Comparison of ENCODE assay signal across 8 cellular contexts in the genomic region with DNA sequence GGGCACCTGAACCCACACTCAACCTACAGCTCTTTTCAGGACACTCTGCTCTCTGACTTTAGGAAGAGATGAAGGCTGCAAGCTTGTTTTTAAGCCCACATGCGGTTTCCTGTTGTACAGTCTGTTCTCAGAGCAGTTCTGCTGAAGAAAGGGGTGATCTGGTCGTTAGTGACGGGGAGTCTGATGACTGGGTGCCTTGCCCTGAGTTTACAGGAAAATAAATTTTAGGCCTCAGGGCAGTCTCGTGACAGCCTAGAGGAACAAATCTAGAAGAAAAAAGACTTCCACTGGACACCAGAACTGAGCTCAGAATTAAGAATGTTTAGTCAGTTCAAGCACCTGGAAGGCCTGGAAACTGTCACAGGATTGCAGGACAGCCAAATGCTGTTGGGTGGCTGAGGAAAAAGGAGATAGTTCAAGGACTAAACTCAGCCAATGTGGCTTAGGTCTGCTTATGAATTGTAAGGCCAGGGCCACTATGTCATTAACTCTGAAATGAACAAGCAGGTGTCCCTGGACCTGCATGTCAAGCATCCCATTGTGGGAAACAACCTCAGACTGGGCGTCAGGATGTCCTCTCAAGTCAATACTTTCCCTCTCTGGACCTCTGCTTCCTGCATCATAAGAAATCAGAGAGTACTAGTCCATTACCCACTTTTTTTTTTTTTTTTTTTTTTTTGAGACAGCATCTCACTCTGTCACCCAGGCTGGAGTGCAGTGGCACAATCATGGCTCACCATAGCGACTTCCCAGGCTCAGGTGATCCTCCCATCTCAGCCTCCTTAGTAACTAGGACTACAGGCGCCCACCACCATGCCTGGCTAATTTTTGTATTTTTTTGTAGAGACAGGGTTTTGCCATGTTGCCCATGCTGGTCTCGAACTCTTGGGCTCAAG. TPM values are rescaled to one million over a fixed set of nuclear protein-coding genes. Genes with fewer than 3 reads are reported as not detected.
DNase-seq lines count a peak whose midpoint lies in the region; ATAC-seq and TF ChIP-seq lines count a peak whose summit lies in the region.

No MANE protein-coding gene starts in this region.

- H3K36me3 ChIP-seq in BLaER1, result peaks cover 17% of the 10 kb centered on the region
- peaks cover 0 to 80% of the 10 kb centered on the region in 2 donors for H3K36me3 ChIP-seq in adrenal gland (replicated peaks in 1 of 2)
- peaks cover 4 to 26% of the 10 kb centered on the region in 2 experiments for H3K36me3 ChIP-seq in SK-N-SH (replicated peaks in 1 of 2; ENCODE audit: control insufficient read depth in 1 of 2, insufficient read depth in 2 of 2, low read length in 1 of 2)

- no peaks in the 10 kb centered on the region for H3K9me2 ChIP-seq in SK-N-SH

- no peak for TF ChIP-seq POLR2A in adrenal gland (IDR thresholded peaks at IDR 0.05)

- 0 out of 2 replicates have a peak, but pooled peaks cover under 1% of the 10 kb centered on the region for H3K27me3 ChIP-seq in BLaER1
- no peaks in the 10 kb centered on the region for H3K27me3 ChIP-seq in adrenal gland
- no peaks in the 10 kb centered on the region for H3K27me3 ChIP-seq in SK-N-SH (ENCODE audit: insufficient read depth)

- no peaks in the 10 kb centered on the region for H4K20me1 ChIP-seq in BLaER1
- H4K20me1 ChIP-seq in SK-N-SH (ENCODE audit: insufficient read depth), result no peaks in the 10 kb centered on the region

- peaks cover 70% of the 10 kb centered on the region for H3K4me1 ChIP-seq in BLaER1
- peaks cover 35 to 52% of the 10 kb centered on the region in 2 donors for H3K4me1 ChIP-seq in adrenal gland (replicated peaks in 1 of 2)
- H3K4me1 ChIP-seq in SK-N-SH (ENCODE audit: control insufficient read depth in 1 of 2, insufficient read depth in 2 of 2, low read depth in 1 of 2, low read length in 1 of 2), result peaks cover 0 to 15% of the 10 kb centered on the region in 2 experiments; a peak in 1 of 4 replicates

- peak overlapping the region; percentile 82 to 96 for H3K27ac Mint-ChIP-seq in natural killer cell treated with Interleukin-12 subunit alpha and Interleukin-12 subunit beta and Interleukin-15 and Interleukin-18, amount 100 ng/mL, for 72 hours

- no peaks in the 10 kb centered on the region for H3K27me3 Mint-ChIP-seq in natural killer cell treated with Interleukin-12 subunit alpha and Interleukin-12 subunit beta and Interleukin-15 and Interleukin-18, amount 100 ng/mL, for 72 hours

- H3K27ac ChIP-seq in BLaER1 (peak overlapping the region; percentile 27; the same call in 1 of the 2 replicates), adrenal gland (peak overlapping the region in 4 of 5 donors; percentile 52 to 96 (median 91)), SK-N-SH (ENCODE audit: low read depth in 2 of 2, low read length in 1 of 2) (no peak overlapping the region; a peak in 1 of 4 replicates)

- TF ChIP-seq EP300 in SK-N-SH (IDR thresholded peaks at IDR 0.05; ENCODE audit: borderline replicate concordance in 1 of 2, low read depth in 1 of 2, low read length in 1 of 2), result no peak

- TF ChIP-seq CTCF in adrenal gland (IDR thresholded peaks at IDR 0.05), result no peak
- no peak for TF ChIP-seq CTCF in omental fat pad (IDR thresholded peaks at IDR 0.05)
- TF ChIP-seq CTCF in SK-N-SH (IDR thresholded peaks at IDR 0.05), result no peak

- DNase-seq in T-helper 1 cell (peak in 4 of 5 donors; percentile 42 to 86 (median 61)), adrenal gland (peak in 5 of 7 donors; percentile 41 to 72 (median 57)), omental fat pad (ENCODE audit: low spot score) (no peak), NCI-H2107 treated with DMSO at 0.1 percent for 48 hours (lab: John Stamatoyannopoulos, UW; ENCODE audit: unreplicated experiment) (no peak), medulla oblongata (ENCODE audit: extremely low spot score) (no peak), SK-N-SH (no peak)
- peak; percentile 57 for DNase-seq in natural killer cell treated with Interleukin-12 subunit alpha and Interleukin-12 subunit beta and Interleukin-15 and Interleukin-18, amount 100 ng/mL, for 72 hours (ENCODE audit: low spot score)

- WGBS in adrenal gland, 4 donors, result 73 to 78% (median 73%) methylated on average over 8 of the region's 8 CpGs
- 79% methylated on average over 8 of the region's 8 CpGs for WGBS in SK-N-SH (ENCODE audit: low lambda C conversion rate)

- no peaks in the 10 kb centered on the region for H3K36me3 Mint-ChIP-seq in natural killer cell treated with Interleukin-12 subunit alpha and Interleukin-12 subunit beta and Interleukin-15 and Interleukin-18, amount 100 ng/mL, for 72 hours

- POLR2A ChIA-PET in SK-N-SH (lab: Yijun Ruan, JAX), result no interaction called here

- intact Hi-C loops in adrenal gland (cut with DNase I), result no loop called here

- H3K4me3 Mint-ChIP-seq in natural killer cell treated with Interleukin-12 subunit alpha and Interleukin-12 subunit beta and Interleukin-15 and Interleukin-18, amount 100 ng/mL, for 72 hours, result peak overlapping the region; percentile 15

- H3K9me3 Mint-ChIP-seq in natural killer cell treated with Interleukin-12 subunit alpha and Interleukin-12 subunit beta and Interleukin-15 and Interleukin-18, amount 100 ng/mL, for 72 hours, result no peaks in the 10 kb centered on the region

- ATAC-seq in natural killer cell treated with Interleukin-12 subunit alpha and Interleukin-12 subunit beta and Interleukin-15 and Interleukin-18, amount 100 ng/mL, for 72 hours, result peak in 1 of 2 donors; percentile 12
- no peak for ATAC-seq in omental fat pad (ENCODE audit: low FRiP score)

- CTCF ChIA-PET in SK-N-SH (lab: Yijun Ruan, JAX), result interaction anchor here (1.0 to 4.1 kb wide), 4 partner anchors 13 to 75 kb away, joined by 3 to 27 read pairs (median 3); a partner anchor contains a TSS

- no peak overlapping the region; the same call in 1 of the 2 replicates for H3K9ac ChIP-seq in BLaER1
- no peak overlapping the region for H3K9ac ChIP-seq in SK-N-SH

- H2AFZ ChIP-seq in SK-N-SH (ENCODE audit: low read depth), result no peak overlapping the region

- peaks cover 49 to 63% of the 10 kb centered on the region in 2 donors for H3K4me1 Mint-ChIP-seq in natural killer cell treated with Interleukin-12 subunit alpha and Interleukin-12 subunit beta and Interleukin-15 and Interleukin-18, amount 100 ng/mL, for 72 hours (ENCODE audit: low read depth in 2 of 2)

- H3F3A ChIP-seq in SK-N-SH (replicated peaks; ENCODE audit: insufficient read depth), result peaks cover 17% of the 10 kb centered on the region

- H3K9me3 ChIP-seq in BLaER1 (no peaks in the 10 kb centered on the region), adrenal gland (replicated peaks in 1 of 3) (no peaks in the 10 kb centered on the region), SK-N-SH (no peaks in the 10 kb centered on the region)

- H3K4me2 ChIP-seq in BLaER1, result peak overlapping the region; percentile 100
- H3K4me2 ChIP-seq in SK-N-SH, result no peak overlapping the region

- no peaks in the 10 kb centered on the region for H3K79me2 ChIP-seq in SK-N-SH (ENCODE audit: insufficient read depth)

- H3K4me3 ChIP-seq in BLaER1 (no peak overlapping the region), adrenal gland (no peak overlapping the region), SK-N-SH (ENCODE audit: low read depth in 2 of 2, low read length in 1 of 2) (no peak overlapping the region)

- no peak for TF ChIP-seq RAD21 in SK-N-SH (IDR thresholded peaks at IDR 0.05; ENCODE audit: low read length)

TF ChIP-seq in SK-N-SH, 30 proteins besides CTCF, POLR2A, EP300 and RAD21 (continues in another document):
- TF ChIP-seq ELF1 (IDR thresholded peaks at IDR 0.05) (no peak), SMC3 (IDR thresholded peaks at IDR 0.05; ENCODE audit: low read depth, low read length) (no peak), FOSL2 (IDR thresholded peaks at IDR 0.05; ENCODE audit: borderline replicate concordance, low read depth) (no peak), FOXJ3 (CRISPR knock-in tag; IDR thresholded peaks at IDR 0.05) (no peak), RFX5 (IDR thresholded peaks at IDR 0.05; ENCODE audit: low read length) (no peak)
- TF ChIP-seq, protein P1, sequence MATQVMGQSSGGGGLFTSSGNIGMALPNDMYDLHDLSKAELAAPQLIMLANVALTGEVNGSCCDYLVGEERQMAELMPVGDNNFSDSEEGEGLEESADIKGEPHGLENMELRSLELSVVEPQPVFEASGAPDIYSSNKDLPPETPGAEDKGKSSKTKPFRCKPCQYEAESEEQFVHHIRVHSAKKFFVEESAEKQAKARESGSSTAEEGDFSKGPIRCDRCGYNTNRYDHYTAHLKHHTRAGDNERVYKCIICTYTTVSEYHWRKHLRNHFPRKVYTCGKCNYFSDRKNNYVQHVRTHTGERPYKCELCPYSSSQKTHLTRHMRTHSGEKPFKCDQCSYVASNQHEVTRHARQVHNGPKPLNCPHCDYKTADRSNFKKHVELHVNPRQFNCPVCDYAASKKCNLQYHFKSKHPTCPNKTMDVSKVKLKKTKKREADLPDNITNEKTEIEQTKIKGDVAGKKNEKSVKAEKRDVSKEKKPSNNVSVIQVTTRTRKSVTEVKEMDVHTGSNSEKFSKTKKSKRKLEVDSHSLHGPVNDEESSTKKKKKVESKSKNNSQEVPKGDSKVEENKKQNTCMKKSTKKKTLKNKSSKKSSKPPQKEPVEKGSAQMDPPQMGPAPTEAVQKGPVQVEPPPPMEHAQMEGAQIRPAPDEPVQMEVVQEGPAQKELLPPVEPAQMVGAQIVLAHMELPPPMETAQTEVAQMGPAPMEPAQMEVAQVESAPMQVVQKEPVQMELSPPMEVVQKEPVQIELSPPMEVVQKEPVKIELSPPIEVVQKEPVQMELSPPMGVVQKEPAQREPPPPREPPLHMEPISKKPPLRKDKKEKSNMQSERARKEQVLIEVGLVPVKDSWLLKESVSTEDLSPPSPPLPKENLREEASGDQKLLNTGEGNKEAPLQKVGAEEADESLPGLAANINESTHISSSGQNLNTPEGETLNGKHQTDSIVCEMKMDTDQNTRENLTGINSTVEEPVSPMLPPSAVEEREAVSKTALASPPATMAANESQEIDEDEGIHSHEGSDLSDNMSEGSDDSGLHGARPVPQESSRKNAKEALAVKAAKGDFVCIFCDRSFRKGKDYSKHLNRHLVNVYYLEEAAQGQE (IDR thresholded peaks at IDR 0.05; ENCODE audit: low read depth, low read length), result no peak

RNA-seq across cellular contexts. Expression of a gene that starts 5.7 kb away (rescaled TPM):
- total RNA-seq in adrenal gland, result 100 to 1,000 TPM in 3 of 8 donors, 10 to 100 TPM in 5; 13.7 to 161 (median 80.6) TPM
- 10 to 100 TPM; 12.1 to 22.8 (median 12.8) TPM for polyA plus RNA-seq in adrenal gland
- 1 to 10 TPM in 1 of 2 donors, under 1 TPM in 1; 0.74 to 1.0 TPM for total RNA-seq in natural killer cell treated with Interleukin-12 subunit alpha and Interleukin-12 subunit beta and Interleukin-15 and Interleukin-18, amount 100 ng/mL, for 72 hours
- total RNA-seq in omental fat pad, result 10 to 100 TPM; 32.8 to 61.2 (median 47.1) TPM
- 8.6 and 11.3 TPM in 2 replicates for polyA plus RNA-seq in SK-N-SH (2012; rRNA removed)
- 6.6 and 8.7 TPM in 2 replicates for polyA plus RNA-seq in SK-N-SH (2012; cell fraction: cytosol; rRNA removed)
- 9.5 and 13.2 TPM in 2 replicates for polyA plus RNA-seq in SK-N-SH (2012; cell fraction: nucleus; rRNA removed)

RNA-seq across cellular contexts. Expression of a gene that starts 59.5 kb away (rescaled TPM):
- total RNA-seq in adrenal gland, result 10 to 100 TPM; 15.5 to 34.8 (median 28.3) TPM
- 10 to 100 TPM in 2 of 3 donors, 1 to 10 TPM in 1; 9.2 to 21.8 (median 21.0) TPM for polyA plus RNA-seq in adrenal gland
- total RNA-seq in natural killer cell treated with Interleukin-12 subunit alpha and Interleukin-12 subunit beta and Interleukin-15 and Interleukin-18, amount 100 ng/mL, for 72 hours, result 10 to 100 TPM; 13.9 to 34.1 TPM
- 10 to 100 TPM; 10.8 to 15.4 (median 14.8) TPM for total RNA-seq in omental fat pad
- polyA plus RNA-seq in SK-N-SH (2012; rRNA removed), result 19.1 and 21.8 TPM in 2 replicates
- 9.7 and 15.2 TPM in 2 replicates for polyA plus RNA-seq in SK-N-SH (2012; cell fraction: cytosol; rRNA removed)
- polyA plus RNA-seq in SK-N-SH (2012; cell fraction: nucleus; rRNA removed), result 25.7 and 27.0 TPM in 2 replicates

Comparison
In these comparisons a context has a peak if more than half of its experiments do, and no peak if none do; other contexts are left out.
1. H3K27ac ChIP-seq: peak in BLaER1 (single experiment) and adrenal gland (4 of 5); none in SK-N-SH (0 of 2).
2. DNase-seq: peak in T-helper 1 cell (4 of 5), adrenal gland (5 of 7) and natural killer cell treated with Interleukin-12 subunit alpha and Interleukin-12 subunit beta and Interleukin-15 and Interleukin-18, amount 100 ng/mL, for 72 hours (single experiment); none in omental fat pad (single experiment), NCI-H2107 treated with DMSO at 0.1 percent for 48 hours (single experiment), medulla oblongata (single experiment) and SK-N-SH (single experiment).
3. RNA of a gene that starts 5.7 kb away (total RNA-seq): 13.7 to 161 TPM in adrenal gland and 32.8 to 61.2 TPM in omental fat pad; 0.74 to 1.0 TPM in natural killer cell treated with Interleukin-12 subunit alpha and Interleukin-12 subunit beta and Interleukin-15 and Interleukin-18, amount 100 ng/mL, for 72 hours; every median in the first group is over 4 times any median in the second.